Comparison of ENCODE assay signal across 13 cellular contexts in the genomic region with DNA sequence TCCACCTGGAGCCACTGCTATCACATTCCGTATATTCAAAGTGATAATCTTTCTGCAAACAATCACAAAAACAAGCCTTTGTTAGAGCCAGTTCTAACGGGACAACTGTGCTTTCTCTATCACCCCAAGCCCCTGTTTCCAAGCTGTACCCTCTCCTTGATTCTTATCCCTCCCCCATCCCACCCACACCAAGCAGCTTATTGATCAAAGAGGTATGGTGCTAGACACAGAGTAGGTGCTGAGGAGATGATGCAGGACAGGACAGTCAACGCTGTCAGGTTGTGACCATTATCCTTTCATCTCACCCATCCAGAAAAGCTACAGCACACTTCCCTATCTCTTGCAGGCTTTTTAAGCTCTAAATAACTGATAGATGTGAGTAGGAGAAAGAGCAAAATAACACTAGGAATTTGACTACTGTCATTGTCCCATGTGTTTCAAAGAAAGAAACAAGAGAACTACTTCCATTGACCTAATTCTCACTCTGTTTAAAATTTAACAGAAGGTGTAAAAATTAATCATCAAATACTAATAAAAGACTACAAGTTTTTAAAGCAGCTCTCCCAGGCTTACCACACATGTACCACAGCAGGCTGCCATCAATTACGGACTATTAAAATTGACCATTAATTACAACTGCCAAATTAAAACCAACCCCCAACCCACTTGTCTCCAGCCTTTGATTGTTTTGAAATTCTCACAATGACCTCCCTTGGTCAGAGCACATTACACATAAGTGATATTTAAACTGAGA.
"Had no signal": no experiment of that assay in that cellular context is flagged by ENCODE, and none has a peak within 500 bp of the region (broad histone marks: within the 10 kb centered on the region; RNA-seq: fewer than 3 reads in every experiment).

No MANE protein-coding gene starts in this region.

- H3K36me3 Mint-ChIP-seq: activated naive CD8-positive, alpha-beta T cell treated with anti-CD3 and anti-CD28 coated beads, Interleukin-2, amount 10 ng/mL, durations not matched to agents 7 days and 5 days had no signal

- H3K4me3 Mint-ChIP-seq: activated naive CD8-positive, alpha-beta T cell treated with anti-CD3 and anti-CD28 coated beads, Interleukin-2, amount 10 ng/mL, durations not matched to agents 7 days and 5 days; nephron had no signal

- DNase-seq: activated CD4-positive, alpha-beta T cell treated with anti-CD3 and anti-CD28 coated beads, Interleukin-2, amount 50 U/mL, for 1 hour; activated CD8-positive, alpha-beta memory T cell treated with anti-CD3 and anti-CD28 coated beads for 24 hours; activated naive CD8-positive, alpha-beta T cell treated with anti-CD3 and anti-CD28 coated beads, Interleukin-2, amount 10 ng/mL, durations not matched to agents 7 days and 5 days; aorta; colonic mucosa; ovary; sigmoid colon; stimulated activated CD4-positive, alpha-beta T cell treated with anti-CD3 and anti-CD28 coated beads, Interleukin-2, amount 100 ng/mL, for 24 hours; tibial artery; uterus had no signal

- H3K27ac ChIP-seq: breast epithelium, colonic mucosa, esophagus muscularis mucosa, ovary, sigmoid colon, tibial artery, uterus had no signal

- H3K27me3 ChIP-seq: breast epithelium, colonic mucosa, esophagus muscularis mucosa, ovary, sigmoid colon, tibial artery, uterus had no signal

- H3K4me3 ChIP-seq: breast epithelium, colonic mucosa, esophagus muscularis mucosa, ovary, sigmoid colon, tibial artery, uterus had no signal

- H3K4me1 ChIP-seq: breast epithelium, uterus had no signal

- H3K4me1 Mint-ChIP-seq: activated naive CD8-positive, alpha-beta T cell treated with anti-CD3 and anti-CD28 coated beads, Interleukin-2, amount 10 ng/mL, durations not matched to agents 7 days and 5 days had no signal

- H3K9me3 ChIP-seq: breast epithelium, colonic mucosa, esophagus muscularis mucosa, ovary, sigmoid colon, tibial artery, uterus had no signal

- H3K36me3 ChIP-seq: breast epithelium, colonic mucosa, esophagus muscularis mucosa, ovary, sigmoid colon, tibial artery, uterus had no signal

- H3K9me3 Mint-ChIP-seq: activated naive CD8-positive, alpha-beta T cell treated with anti-CD3 and anti-CD28 coated beads, Interleukin-2, amount 10 ng/mL, durations not matched to agents 7 days and 5 days; nephron had no signal

- H3K27ac Mint-ChIP-seq: activated naive CD8-positive, alpha-beta T cell treated with anti-CD3 and anti-CD28 coated beads, Interleukin-2, amount 10 ng/mL, durations not matched to agents 7 days and 5 days; nephron had no signal
